11 cellular contexts compared by ENCODE assay signal in the genomic region with DNA sequence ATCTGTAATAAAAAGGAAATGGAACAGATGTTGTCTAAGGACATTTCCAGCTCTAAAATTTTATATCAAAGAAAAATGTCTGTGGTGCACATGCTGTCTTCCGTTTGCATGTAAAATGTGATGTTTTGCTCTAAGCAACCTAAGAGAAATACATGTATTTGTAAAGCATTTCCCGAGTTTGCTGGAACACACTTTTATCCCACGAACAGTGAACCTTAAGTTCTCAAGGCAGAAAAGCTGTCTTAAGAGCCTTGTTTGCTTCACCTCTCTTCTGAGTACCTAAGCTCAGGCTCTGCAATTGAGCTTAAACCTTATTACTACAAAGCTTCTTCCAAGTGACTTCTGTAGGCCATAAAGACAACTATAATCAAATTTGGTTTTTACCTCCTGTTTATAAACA. TPM values are rescaled to one million over a fixed set of nuclear protein-coding genes. Genes with fewer than 3 reads are reported as not detected.
DNase-seq lines count a peak whose midpoint lies in the region; ATAC-seq, FAIRE-seq and TF ChIP-seq lines count a peak whose summit lies in the region.
"Had no signal": no experiment of that assay in that cellular context is flagged by ENCODE, and none has a peak within 500 bp of the region (broad histone marks: within the 10 kb centered on the region; RNA-seq: fewer than 3 reads in every experiment).

No MANE protein-coding gene starts in this region.

- H3K4me1 ChIP-seq in mesendoderm (ENCODE audit: control insufficient read depth, low read depth, low read length) (peaks cover 3% of the 10 kb centered on the region), thyroid gland (peaks cover 43% of the 10 kb centered on the region in 2 donors), mucosa of descending colon (ENCODE audit: low read depth) (peaks cover 11% of the 10 kb centered on the region)

- H3K36me3 ChIP-seq in mesendoderm (ENCODE audit: control insufficient read depth, insufficient read depth, low read length) (no peaks in the 10 kb centered on the region), thyroid gland (no peaks in the 10 kb centered on the region), mucosa of descending colon (ENCODE audit: low read depth) (no peaks in the 10 kb centered on the region)
- H3K36me3 ChIP-seq: WERI-Rb-1 had no signal

- no peak for DNase-seq in activated naive CD4-positive, alpha-beta T cell treated with anti-CD3 and anti-CD28 coated beads, Interleukin-2, amount 10 ng/mL, durations not matched to agents 7 days and 5 days
- DNase-seq in activated naive CD4-positive, alpha-beta T cell treated with anti-CD3 and anti-CD28 coated beads, Interleukin-2, amount 50 U/mL, for 16 hours, result no peak
- no peak for DNase-seq in activated T-helper 2 cell treated with anti-CD3 and anti-CD28 coated beads, Interferon-gamma antibody, Interleukin-2, Interleukin-4, amounts not matched to agents 10 μg/mL and 5 μg/mL and 100 μg/mL, durations not matched to agents 14 hours and 24 hours and 36 hours (ENCODE audit: low spot score)
- DNase-seq in mesendoderm, result no peak
- no peak for DNase-seq in thyroid gland
- no peak for DNase-seq in urothelium cell line (ENCODE audit: low spot score)
- no peak for DNase-seq in mucosa of descending colon
- no peak for DNase-seq in GF-D8 (lab: John Stamatoyannopoulos, UW)
- DNase-seq: islet precursor cell, NCI-H2029, WERI-Rb-1 had no signal

- H4K5ac ChIP-seq in mesendoderm (ENCODE audit: low read length), result no peak overlapping the region

- TF ChIP-seq CTCF in thyroid gland (IDR thresholded peaks at IDR 0.05) (no peak), mucosa of descending colon (IDR thresholded peaks at IDR 0.05) (no peak)

- H3K4ac ChIP-seq in mesendoderm (ENCODE audit: low read depth, low read length), result no peak overlapping the region

- peak overlapping the region; percentile 95 for H3K27ac Mint-ChIP-seq in activated naive CD4-positive, alpha-beta T cell treated with anti-CD3 and anti-CD28 coated beads, Interleukin-2, amount 10 ng/mL, durations not matched to agents 7 days and 5 days
- peak overlapping the region; percentile 96 for H3K27ac Mint-ChIP-seq in activated T-helper 2 cell treated with anti-CD3 and anti-CD28 coated beads, Interferon-gamma antibody, Interleukin-2, Interleukin-4, amounts not matched to agents 10 μg/mL and 5 μg/mL and 100 μg/mL, durations not matched to agents 14 hours and 24 hours and 36 hours

- no peak overlapping the region for H2AK5ac ChIP-seq in mesendoderm (ENCODE audit: low read length)

- intact Hi-C loops in activated T-helper 2 cell treated with anti-CD3 and anti-CD28 coated beads, Interferon-gamma antibody, Interleukin-2, Interleukin-4, amounts not matched to agents 10 μg/mL and 5 μg/mL and 100 μg/mL, durations not matched to agents 14 hours and 24 hours and 36 hours (cut with micrococcal nuclease), result loop anchor here (1.0 kb wide), 2 partner anchors 13 to 24 kb away; a partner anchor contains a TSS
- intact Hi-C loops in thyroid gland (cut with DNase I) (no loop called here), mucosa of descending colon (cut with DNase I, micrococcal nuclease) (no loop called here)

- no CpG with 5 or more reads among the region's 3 CpGs for WGBS in mesendoderm (ENCODE audit: extremely low coverage, insufficient coverage, low lambda C conversion rate)
- 22 to 29% methylated on average over 3 of the region's 3 CpGs for WGBS in thyroid gland, 2 donors

- no peak overlapping the region for H4K8ac ChIP-seq in mesendoderm (ENCODE audit: low read depth, low read length)

- peaks cover 5% of the 10 kb centered on the region for H3K36me3 Mint-ChIP-seq in activated naive CD4-positive, alpha-beta T cell treated with anti-CD3 and anti-CD28 coated beads, Interleukin-2, amount 10 ng/mL, durations not matched to agents 7 days and 5 days
- peaks cover 15% of the 10 kb centered on the region for H3K36me3 Mint-ChIP-seq in activated T-helper 2 cell treated with anti-CD3 and anti-CD28 coated beads, Interferon-gamma antibody, Interleukin-2, Interleukin-4, amounts not matched to agents 10 μg/mL and 5 μg/mL and 100 μg/mL, durations not matched to agents 14 hours and 24 hours and 36 hours (ENCODE audit: low read depth)

- H3K23ac ChIP-seq in mesendoderm (ENCODE audit: low read length), result no peak overlapping the region

- H3K27me3 ChIP-seq in mesendoderm (ENCODE audit: insufficient read depth, low read length, poor library complexity) (no peaks in the 10 kb centered on the region), thyroid gland (no peaks in the 10 kb centered on the region)

- H3K4me1 Mint-ChIP-seq in activated naive CD4-positive, alpha-beta T cell treated with anti-CD3 and anti-CD28 coated beads, Interleukin-2, amount 10 ng/mL, durations not matched to agents 7 days and 5 days, result peaks cover 48% of the 10 kb centered on the region
- peaks cover 39% of the 10 kb centered on the region for H3K4me1 Mint-ChIP-seq in activated T-helper 2 cell treated with anti-CD3 and anti-CD28 coated beads, Interferon-gamma antibody, Interleukin-2, Interleukin-4, amounts not matched to agents 10 μg/mL and 5 μg/mL and 100 μg/mL, durations not matched to agents 14 hours and 24 hours and 36 hours (ENCODE audit: low read depth)

- H3K4me3 ChIP-seq in mesendoderm (ENCODE audit: low read length) (no peak overlapping the region), thyroid gland (replicated peaks in 1 of 3) (no peak overlapping the region), mucosa of descending colon (no peak overlapping the region)

- H2BK15ac ChIP-seq in mesendoderm (replicated peaks; ENCODE audit: low read depth), result no peak overlapping the region

- no peak overlapping the region for H2BK5ac ChIP-seq in mesendoderm (ENCODE audit: low read length)

- H3K9ac ChIP-seq in mesendoderm (ENCODE audit: low read length), result no peak overlapping the region

- no peak for ATAC-seq in mucosa of descending colon

- H3K27ac ChIP-seq in mesendoderm (ENCODE audit: low read depth, low read length), result no peak overlapping the region
- peak overlapping the region; percentile 59 to 77 (median 74) for H3K27ac ChIP-seq in thyroid gland
- H3K27ac ChIP-seq: WERI-Rb-1 had no signal

- H3K4me2 ChIP-seq in mesendoderm (ENCODE audit: low read length), result no peak overlapping the region

- no peaks in the 10 kb centered on the region for H3K79me2 ChIP-seq in mesendoderm (ENCODE audit: control insufficient read depth, insufficient read depth, low read length)

- FAIRE-seq in urothelium cell line (lab: Jason Lieb, UNC), result no peak

- H3K79me1 ChIP-seq in mesendoderm (ENCODE audit: low read length), result no peaks in the 10 kb centered on the region

- peaks cover under 1% of the 10 kb centered on the region for H3K9me3 Mint-ChIP-seq in activated naive CD4-positive, alpha-beta T cell treated with anti-CD3 and anti-CD28 coated beads, Interleukin-2, amount 10 ng/mL, durations not matched to agents 7 days and 5 days
- H3K9me3 Mint-ChIP-seq in activated T-helper 2 cell treated with anti-CD3 and anti-CD28 coated beads, Interferon-gamma antibody, Interleukin-2, Interleukin-4, amounts not matched to agents 10 μg/mL and 5 μg/mL and 100 μg/mL, durations not matched to agents 14 hours and 24 hours and 36 hours, result peaks cover 4% of the 10 kb centered on the region

- TF ChIP-seq POLR2A in thyroid gland (IDR thresholded peaks at IDR 0.05), result no peak

- no peak overlapping the region for H3K56ac ChIP-seq in mesendoderm (ENCODE audit: low read length)

- peak overlapping the region; percentile 12 for H2BK120ac ChIP-seq in mesendoderm (ENCODE audit: low read depth, low read length)

- H3K4me3 Mint-ChIP-seq in activated naive CD4-positive, alpha-beta T cell treated with anti-CD3 and anti-CD28 coated beads, Interleukin-2, amount 10 ng/mL, durations not matched to agents 7 days and 5 days, result peak overlapping the region; percentile 94
- peak overlapping the region; percentile 88 for H3K4me3 Mint-ChIP-seq in activated T-helper 2 cell treated with anti-CD3 and anti-CD28 coated beads, Interferon-gamma antibody, Interleukin-2, Interleukin-4, amounts not matched to agents 10 μg/mL and 5 μg/mL and 100 μg/mL, durations not matched to agents 14 hours and 24 hours and 36 hours (ENCODE audit: low read depth)

- no peak overlapping the region for H3K18ac ChIP-seq in mesendoderm (ENCODE audit: low read length)

- H3K27me3 Mint-ChIP-seq in activated naive CD4-positive, alpha-beta T cell treated with anti-CD3 and anti-CD28 coated beads, Interleukin-2, amount 10 ng/mL, durations not matched to agents 7 days and 5 days, result no peaks in the 10 kb centered on the region
- H3K27me3 Mint-ChIP-seq in activated T-helper 2 cell treated with anti-CD3 and anti-CD28 coated beads, Interferon-gamma antibody, Interleukin-2, Interleukin-4, amounts not matched to agents 10 μg/mL and 5 μg/mL and 100 μg/mL, durations not matched to agents 14 hours and 24 hours and 36 hours (ENCODE audit: low read depth), result no peaks in the 10 kb centered on the region

- H3K9me3 ChIP-seq in thyroid gland (no peaks in the 10 kb centered on the region), mucosa of descending colon (no peaks in the 10 kb centered on the region)

- CTCF ChIA-PET in activated naive CD4-positive, alpha-beta T cell treated with anti-CD3 and anti-CD28 coated beads, Interleukin-2, amount 10 ng/mL, durations not matched to agents 7 days and 5 days (lab: Charles Lee), result interaction anchor here (0.8 to 1.9 kb wide), 3 partner anchors 18 to 72 kb away, joined by 3 to 8 read pairs (median 3); no protein-coding TSS in a partner anchor

RNA-seq across cellular contexts. Expression of a gene that starts 24.0 kb away (rescaled TPM):
- 66.2 and 70.7 TPM in 2 replicates for total RNA-seq in activated T-helper 2 cell treated with anti-CD3 and anti-CD28 coated beads, Interferon-gamma antibody, Interleukin-2, Interleukin-4, amounts not matched to agents 10 μg/mL and 5 μg/mL and 100 μg/mL, durations not matched to agents 14 hours and 24 hours and 36 hours
- polyA plus RNA-seq in mesendoderm (2013, experiment 1 of 2), result 19.6 TPM
- 19.5 TPM for polyA plus RNA-seq in mesendoderm (2013, experiment 2 of 2)
- 100 to 1,000 TPM in 2 of 4 donors, 10 to 100 TPM in 2; 76.9 to 115 (median 98.1) TPM for total RNA-seq in thyroid gland
- 10 to 100 TPM; 57.2 to 77.6 (median 57.2) TPM for total RNA-seq in mucosa of descending colon
